In the genomic region with DNA sequence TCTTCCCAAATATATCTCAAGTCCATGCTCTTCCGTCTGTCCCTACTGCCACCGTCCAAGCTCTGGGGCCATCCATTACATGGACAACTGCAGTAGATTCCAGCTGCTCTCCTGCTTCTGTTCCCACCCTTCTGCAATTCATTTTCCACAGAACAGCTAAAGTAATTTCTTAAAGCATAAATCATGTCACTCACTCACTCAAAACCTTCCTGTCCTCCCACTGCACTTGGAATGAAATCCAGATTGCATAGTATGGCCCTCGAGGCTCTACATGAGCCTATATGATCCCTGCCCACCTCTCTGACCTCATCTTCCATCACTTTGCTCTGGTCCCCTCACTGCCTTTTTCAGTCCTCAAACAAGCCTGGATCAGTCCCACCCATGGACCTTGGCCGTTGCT, we compare ENCODE assay signal across 1 cellular context.
TF ChIP-seq lines count a peak whose summit lies in the region.

No MANE protein-coding gene starts in this region.

TF ChIP-seq in HepG2, 621 proteins besides CTCF, POLR2A, EP300 and RAD21:
- TF ChIP-seq SOX6 (IDR thresholded peaks at IDR 0.05) (no peak), SOX6 (CRISPR knock-in tag; IDR thresholded peaks at IDR 0.05) (0 out of 2 replicates have a peak, but pooled peaks have one; percentile 13), ZFP36L2 (CRISPR knock-in tag; IDR thresholded peaks at IDR 0.05) (no peak), SMC3 (IDR thresholded peaks at IDR 0.05; ENCODE audit: low read length) (no peak), POGZ (CRISPR knock-in tag; IDR thresholded peaks at IDR 0.05) (0 out of 2 replicates have a peak, but pooled peaks have one; percentile 14), SP1 (IDR thresholded peaks at IDR 0.05) (no peak), SP1 (CRISPR knock-in tag; IDR thresholded peaks at IDR 0.05) (no peak), SRF (IDR thresholded peaks at IDR 0.05; ENCODE audit: low read depth, low read length) (no peak)
- TF ChIP-seq, protein P1, sequence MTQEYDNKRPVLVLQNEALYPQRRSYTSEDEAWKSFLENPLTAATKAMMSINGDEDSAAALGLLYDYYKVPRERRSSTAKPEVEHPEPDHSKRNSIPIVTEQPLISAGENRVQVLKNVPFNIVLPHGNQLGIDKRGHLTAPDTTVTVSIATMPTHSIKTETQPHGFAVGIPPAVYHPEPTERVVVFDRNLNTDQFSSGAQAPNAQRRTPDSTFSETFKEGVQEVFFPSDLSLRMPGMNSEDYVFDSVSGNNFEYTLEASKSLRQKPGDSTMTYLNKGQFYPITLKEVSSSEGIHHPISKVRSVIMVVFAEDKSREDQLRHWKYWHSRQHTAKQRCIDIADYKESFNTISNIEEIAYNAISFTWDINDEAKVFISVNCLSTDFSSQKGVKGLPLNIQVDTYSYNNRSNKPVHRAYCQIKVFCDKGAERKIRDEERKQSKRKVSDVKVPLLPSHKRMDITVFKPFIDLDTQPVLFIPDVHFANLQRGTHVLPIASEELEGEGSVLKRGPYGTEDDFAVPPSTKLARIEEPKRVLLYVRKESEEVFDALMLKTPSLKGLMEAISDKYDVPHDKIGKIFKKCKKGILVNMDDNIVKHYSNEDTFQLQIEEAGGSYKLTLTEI (CRISPR knock-in tag; conservative IDR thresholded peaks at IDR 0.05): no peak
